Comparison of ENCODE assay signal across 19 cellular contexts in the genomic region with DNA sequence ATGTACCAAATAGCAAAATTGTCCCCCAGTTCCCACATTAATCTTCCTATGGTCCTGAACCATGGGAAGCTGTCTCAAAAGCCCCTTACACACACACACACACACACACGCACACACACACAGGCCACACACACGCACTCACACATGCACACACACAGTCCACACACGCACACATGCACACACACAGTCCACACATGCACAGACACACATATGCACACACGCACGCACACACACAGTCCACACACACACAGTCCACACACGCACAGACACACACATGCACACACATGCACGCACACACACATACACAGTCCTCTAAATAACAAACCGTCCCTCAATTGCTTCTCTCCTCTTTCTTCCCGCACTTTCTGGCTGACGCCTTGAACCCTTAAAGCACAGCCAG.
DNase-seq lines count a peak whose midpoint lies in the region; FAIRE-seq and TF ChIP-seq lines count a peak whose summit lies in the region.
"Had no signal": no experiment of that assay in that cellular context is flagged by ENCODE, and none has a peak within 500 bp of the region (broad histone marks: within the 10 kb centered on the region; RNA-seq: fewer than 3 reads in every experiment).

No MANE protein-coding gene starts in this region.

- H3K36me3 ChIP-seq in HEK293 (ENCODE audit: control insufficient read depth in 2 of 2, insufficient read depth in 1 of 2, low read length in 2 of 2) (no peaks in the 10 kb centered on the region), bronchial epithelial cell (ENCODE audit: control insufficient read depth, insufficient read depth, low read length) (no peaks in the 10 kb centered on the region), trophoblast cell (ENCODE audit: control insufficient read depth in 1 of 2, insufficient read depth in 2 of 2, low read length in 2 of 2) (no peaks in the 10 kb centered on the region)
- H3K36me3 ChIP-seq: BLaER1 had no signal

- DNase-seq in H9 (no peak), bronchial epithelial cell (ENCODE audit: low read depth) (no peak), trophoblast cell (no peak), NCI-H524 treated with DMSO at 0.1 percent for 48 hours (lab: John Stamatoyannopoulos, UW) (no peak), NCI-H2107 (lab: John Stamatoyannopoulos, UW) (no peak), NCI-H2171 (lab: John Stamatoyannopoulos, UW) (no peak), DMS153 treated with DMSO at 0.1 percent for 48 hours (lab: John Stamatoyannopoulos, UW; ENCODE audit: unreplicated experiment) (no peak)
- DNase-seq: CD4-positive, CD25-positive, alpha-beta regulatory T cell; CD8-positive, alpha-beta T cell; DND-41; HCEC 1CT had no signal

- TF ChIP-seq CTCF in H9 (conservative IDR thresholded peaks at IDR 0.05) (no peak), HEK293 (tag by site-specific recombination; IDR thresholded peaks at IDR 0.05) (no peak), bronchial epithelial cell (IDR thresholded peaks at IDR 0.05; ENCODE audit: insufficient read depth, low read length, severe bottlenecking) (no peak)

- peaks cover 20 to 36% (median 33%) of the 10 kb centered on the region in 3 experiments for H3K36me3 Mint-ChIP-seq in H9 (ENCODE audit: insufficient read depth in 1 of 3, low read depth in 3 of 3)
- H3K36me3 Mint-ChIP-seq: CD4-positive, CD25-positive, alpha-beta regulatory T cell; CD8-positive, alpha-beta T cell had no signal

- H3K27me3 ChIP-seq in H9 (ENCODE audit: insufficient read depth, low read length): no peaks in the 10 kb centered on the region
- no peaks in the 10 kb centered on the region for H3K27me3 ChIP-seq in bronchial epithelial cell (ENCODE audit: control insufficient read depth, insufficient read depth, low read length)
- no peaks in the 10 kb centered on the region for H3K27me3 ChIP-seq in trophoblast cell (ENCODE audit: insufficient read depth, low read length)
- H3K27me3 ChIP-seq: BLaER1 had no signal

- H2BK12ac ChIP-seq in H9 (ENCODE audit: insufficient read length, low read depth, low read length): no peak overlapping the region
- H2BK12ac ChIP-seq in trophoblast cell (ENCODE audit: low read length): no peak overlapping the region

- CTCF ChIA-PET in HEK293 (lab: Yijun Ruan, JAX): no interaction called here

- H3K9me3 ChIP-seq in H9 (ENCODE audit: control insufficient read depth, low read depth, low read length) (peaks cover 19% of the 10 kb centered on the region), HEK293 (ENCODE audit: control insufficient read depth, insufficient read depth, low read depth, low read length) (no peaks in the 10 kb centered on the region), trophoblast cell (ENCODE audit: insufficient read depth, low read depth, low read length) (peaks cover 10% of the 10 kb centered on the region)

- no peak overlapping the region for H3T11ph ChIP-seq in H9 (ENCODE audit: low read length)

- H4K91ac ChIP-seq in H9 (ENCODE audit: insufficient read length, low read depth, low read length) (no peak overlapping the region), trophoblast cell (ENCODE audit: low read depth, low read length) (no peak overlapping the region)

- no peak overlapping the region for H3K4me2 ChIP-seq in H9 (ENCODE audit: insufficient read depth, insufficient read length, low read length)
- H3K4me2 ChIP-seq in trophoblast cell (ENCODE audit: low read length): no peak overlapping the region
- H3K4me2 ChIP-seq: BLaER1, GM23338 had no signal

- no peak overlapping the region for H3K4me3 Mint-ChIP-seq in H9
- H3K4me3 Mint-ChIP-seq: B cell; CD4-positive, CD25-positive, alpha-beta regulatory T cell; CD8-positive, alpha-beta T cell; GM23338 had no signal

- H2BK15ac ChIP-seq in H9 (ENCODE audit: low read depth, low read length): no peak overlapping the region

- no CpG with 5 or more reads among the region's 10 CpGs for WGBS in H9 (ENCODE audit: extremely low coverage, insufficient read length, low lambda C conversion rate)
- WGBS in trophoblast cell (ENCODE audit: extremely low coverage, insufficient coverage, insufficient read length): no CpG with 5 or more reads among the region's 10 CpGs

- no peak overlapping the region for H4K12ac ChIP-seq in trophoblast cell (ENCODE audit: low read depth, low read length)

- H3K79me1 ChIP-seq in H9 (ENCODE audit: insufficient read depth, low read depth, low read length, poor library complexity, severe bottlenecking) (no peaks in the 10 kb centered on the region), trophoblast cell (ENCODE audit: low read length) (no peaks in the 10 kb centered on the region)

- H3K14ac ChIP-seq in H9 (ENCODE audit: insufficient read depth, low read length) (no peak overlapping the region; the same call in 1 of the 2 replicates), trophoblast cell (ENCODE audit: low read length) (no peak overlapping the region)

- H4K20me1 ChIP-seq in H9 (ENCODE audit: control insufficient read depth, insufficient read depth, insufficient read length): no peaks in the 10 kb centered on the region
- H4K20me1 ChIP-seq: BLaER1 had no signal

- H2BK20ac ChIP-seq in H9 (ENCODE audit: low read depth, low read length, poor library complexity, severe bottlenecking): no peak overlapping the region

- H3K4ac ChIP-seq in H9 (ENCODE audit: low read depth, low read length): no peak overlapping the region
- no peak overlapping the region for H3K4ac ChIP-seq in trophoblast cell (ENCODE audit: low read depth, low read length)

- H2AFZ ChIP-seq in H9 (ENCODE audit: low read length) (no peak overlapping the region), trophoblast cell (ENCODE audit: insufficient read depth, low read length, poor library complexity) (no peak overlapping the region)
- H2AFZ ChIP-seq: GM23338 had no signal

- POLR2A ChIA-PET in HEK293 (lab: Yijun Ruan, JAX): no interaction called here

- peak overlapping the region; percentile 16 for H3K18ac ChIP-seq in H9 (ENCODE audit: insufficient read length, low read depth, low read length)
- no peak overlapping the region for H3K18ac ChIP-seq in trophoblast cell (ENCODE audit: low read length)

- no peak overlapping the region for H3K9ac ChIP-seq in H9 (ENCODE audit: extremely low read depth, insufficient read length, low read length)
- no peak overlapping the region for H3K9ac ChIP-seq in trophoblast cell (ENCODE audit: low read length)
- H3K9ac ChIP-seq: BLaER1 had no signal

- H3K56ac ChIP-seq in H9 (ENCODE audit: insufficient read length, low read depth, low read length): no peak overlapping the region

- H3K27ac Mint-ChIP-seq in H9: no peak overlapping the region
- H3K27ac Mint-ChIP-seq: B cell; CD4-positive, CD25-positive, alpha-beta regulatory T cell; CD8-positive, alpha-beta T cell; GM23338 had no signal

- H2BK5ac ChIP-seq in H9 (ENCODE audit: insufficient read length, low read length) (peak overlapping the region; percentile 24), trophoblast cell (ENCODE audit: low read depth, low read length, poor library complexity) (no peak overlapping the region)

- no peak overlapping the region for H3K4me3 ChIP-seq in HEK293 (ENCODE audit: low read depth, low read length)
- no peak overlapping the region for H3K4me3 ChIP-seq in bronchial epithelial cell (ENCODE audit: low read depth, low read length)
- H3K4me3 ChIP-seq in trophoblast cell (ENCODE audit: low read depth, low read length): peak overlapping the region; percentile 11
- H3K4me3 ChIP-seq: BLaER1, GM23338 had no signal

- peaks cover 35 to 53% of the 10 kb centered on the region in 2 experiments for H3K9me3 Mint-ChIP-seq in H9
- H3K9me3 Mint-ChIP-seq: CD8-positive, alpha-beta T cell had no signal

- no peak overlapping the region for H2BK120ac ChIP-seq in H9 (ENCODE audit: low read depth, low read length, poor library complexity, severe bottlenecking)
- no peak overlapping the region for H2BK120ac ChIP-seq in trophoblast cell (ENCODE audit: insufficient read depth, low read length, poor library complexity)

- H3K79me2 ChIP-seq in H9 (ENCODE audit: insufficient read depth, low read length) (no peaks in the 10 kb centered on the region), trophoblast cell (ENCODE audit: control insufficient read depth, insufficient read depth, low read length, poor library complexity) (no peaks in the 10 kb centered on the region)

- H4K8ac ChIP-seq in H9 (replicated peaks; ENCODE audit: insufficient read length, low read depth, low read length): no peak overlapping the region
- H4K8ac ChIP-seq in trophoblast cell (ENCODE audit: low read depth, low read length): no peak overlapping the region

- H3K27ac ChIP-seq in H9 (ENCODE audit: insufficient read length, low read depth, low read length): no peak overlapping the region
- no peak overlapping the region for H3K27ac ChIP-seq in HEK293 (ENCODE audit: extremely low read depth, low read depth, low read length)
- no peak overlapping the region for H3K27ac ChIP-seq in trophoblast cell (ENCODE audit: low read depth, low read length)
- H3K27ac ChIP-seq: BLaER1, C4-2B had no signal

- H3K27me3 Mint-ChIP-seq in H9 (ENCODE audit: low read depth): peaks cover 10% of the 10 kb centered on the region
- H3K27me3 Mint-ChIP-seq: B cell; CD4-positive, CD25-positive, alpha-beta regulatory T cell had no signal

- peak overlapping the region; percentile 95 for H4K5ac ChIP-seq in H9 (ENCODE audit: insufficient read length, low read depth, low read length)

- peaks cover 29 to 37% of the 10 kb centered on the region in 2 experiments for H3K4me1 Mint-ChIP-seq in H9
- H3K4me1 Mint-ChIP-seq: B cell; CD4-positive, CD25-positive, alpha-beta regulatory T cell had no signal

- H3K4me1 ChIP-seq in H9 (ENCODE audit: insufficient read depth, low read length) (peaks cover 15% of the 10 kb centered on the region), HEK293 (ENCODE audit: control insufficient read depth, insufficient read depth, low read length) (no peaks in the 10 kb centered on the region), trophoblast cell (ENCODE audit: control insufficient read depth in 1 of 2, insufficient read depth in 2 of 2, low read length in 2 of 2) (no peaks in the 10 kb centered on the region)

- H2AK5ac ChIP-seq in H9 (ENCODE audit: insufficient read length, low read length) (no peak overlapping the region), trophoblast cell (ENCODE audit: low read length) (no peak overlapping the region)

- H3K23me2 ChIP-seq in H9 (ENCODE audit: insufficient read length, low read depth, low read length, poor library complexity, severe bottlenecking): no peaks in the 10 kb centered on the region

- FAIRE-seq in bronchial epithelial cell (lab: Jason Lieb, UNC): peak; percentile 89
- FAIRE-seq: G401.6, GM12892, H54 had no signal

- H3K23ac ChIP-seq in H9 (ENCODE audit: insufficient read length, low read depth, low read length) (no peak overlapping the region), trophoblast cell (ENCODE audit: low read length) (no peak overlapping the region)
